ENCODE assay signal across 22 cellular contexts in the genomic region with DNA sequence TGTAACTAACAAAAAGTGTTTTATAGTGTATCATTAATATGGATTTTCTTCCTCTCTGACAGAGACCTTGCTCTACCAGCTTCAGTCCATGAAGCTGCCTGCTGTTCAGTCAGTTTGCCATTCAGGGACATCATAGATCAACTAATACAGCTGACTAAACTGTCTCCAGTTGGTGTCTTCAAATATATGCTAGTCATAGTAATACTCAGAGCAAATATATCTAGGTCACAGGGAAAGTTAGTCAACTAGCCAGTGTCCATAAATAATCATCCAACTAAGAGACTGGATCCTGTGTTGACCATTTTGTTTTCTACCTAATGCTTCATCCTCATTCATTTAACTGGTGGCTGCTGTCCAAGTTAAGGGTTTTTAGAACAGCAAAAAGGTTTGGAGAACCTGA.
"Had no signal": no experiment of that assay in that cellular context is flagged by ENCODE, and none has a peak within 500 bp of the region (broad histone marks: within the 10 kb centered on the region; RNA-seq: fewer than 3 reads in every experiment).

No MANE protein-coding gene starts in this region.

- H3K27me3 ChIP-seq: colonic mucosa, dorsolateral prefrontal cortex, esophagus squamous epithelium had no signal

- H3K9me3 ChIP-seq: colonic mucosa, esophagus muscularis mucosa, esophagus squamous epithelium, gastroesophageal sphincter, heart left ventricle had no signal

- H3K4me3 ChIP-seq: colonic mucosa, coronary artery, dorsolateral prefrontal cortex, esophagus muscularis mucosa, esophagus squamous epithelium, gastroesophageal sphincter, heart left ventricle had no signal

- H3K36me3 ChIP-seq: colonic mucosa, esophagus muscularis mucosa, esophagus squamous epithelium, gastroesophageal sphincter, heart left ventricle had no signal

- ATAC-seq: effector memory CD8-positive, alpha-beta T cell; esophagus mucosa; foreskin keratinocyte; gastroesophageal sphincter; heart left ventricle had no signal

- H3K27ac ChIP-seq: colonic mucosa, coronary artery, dorsolateral prefrontal cortex, epithelial cell of prostate, esophagus muscularis mucosa, esophagus squamous epithelium, foreskin keratinocyte, gastroesophageal sphincter, heart left ventricle had no signal

- H3K4me1 ChIP-seq: colonic mucosa, esophagus muscularis mucosa, esophagus squamous epithelium, foreskin keratinocyte, gastroesophageal sphincter, heart left ventricle had no signal

- DNase-seq: colonic mucosa; cortex of kidney; dermis blood vessel endothelial cell; dorsolateral prefrontal cortex; effector CD4-positive, alpha-beta T cell; effector CD8-positive, alpha-beta T cell; effector memory CD4-positive, alpha-beta T cell; effector memory CD8-positive, alpha-beta T cell; endodermal cell; erythroblast; esophagus squamous epithelium; foreskin fibroblast; foreskin keratinocyte; foreskin melanocyte; glutamatergic neuron; head of caudate nucleus; heart left ventricle had no signal
